ENCODE assay signal across 12 cellular contexts in genomic region chrX:103275947-103276567, GRCh38. TPM values are rescaled to one million over a fixed set of nuclear protein-coding genes. Genes with fewer than 3 reads are reported as not detected.
DNase-seq lines count a peak whose midpoint lies in the region; ATAC-seq and TF ChIP-seq lines count a peak whose summit lies in the region.
"Had no signal": no experiment of that assay in that cellular context is flagged by ENCODE, and none has a peak within 500 bp of the region (broad histone marks: within the 10 kb centered on the region; RNA-seq: fewer than 3 reads in every experiment).

No MANE protein-coding gene starts in this region.

- TF ChIP-seq POLR2A in breast epithelium (IDR thresholded peaks at IDR 0.05) = no peak

- H3K4me3 ChIP-seq in breast epithelium (peak overlapping the region in 2 of 3 donors; percentile 40 to 56), urinary bladder (ENCODE audit: low read depth, low read length) (peak overlapping the region; percentile 6)
- H3K4me3 ChIP-seq: smooth muscle cell had no signal

- WGBS in urinary bladder = 4% methylated on average over 22 of the region's 23 CpGs

- no peak overlapping the region for H3K4me3 Mint-ChIP-seq in MCF 10A (ENCODE audit: unreplicated experiment)
- peak overlapping the region in 4 of 5 experiments; percentile 70 to 96 (median 83) for H3K4me3 Mint-ChIP-seq in brain
- H3K4me3 Mint-ChIP-seq in naive thymus-derived CD8-positive, alpha-beta T cell = peak overlapping the region; percentile 51 to 85 (median 66)

- intact Hi-C loops in breast epithelium (cut with DNase I; ENCODE audit: low total_unique reads) = no loop called here
- intact Hi-C loops in MCF 10A (cut with micrococcal nuclease) = no loop called here

- H3K27ac ChIP-seq in breast epithelium (no peak overlapping the region), urinary bladder (ENCODE audit: low read depth) (no peak overlapping the region)

- TF ChIP-seq CTCF in breast epithelium (IDR thresholded peaks at IDR 0.05) = no peak
- TF ChIP-seq CTCF in MCF 10A (IDR thresholded peaks at IDR 0.05; ENCODE audit: unreplicated experiment) = no peak
- TF ChIP-seq CTCF in brain (conservative IDR thresholded peaks at IDR 0.05) = no peak

- no peaks in the 10 kb centered on the region for H3K9me3 ChIP-seq in breast epithelium

- H3K27me3 Mint-ChIP-seq in MCF 10A (ENCODE audit: insufficient read depth, unreplicated experiment) (peaks cover 100% of the 10 kb centered on the region), brain (peaks cover 21% of the 10 kb centered on the region)
- H3K27me3 Mint-ChIP-seq in naive thymus-derived CD8-positive, alpha-beta T cell = peaks cover 23 to 72% (median 31%) of the 10 kb centered on the region in 5 donors

- POLR2A ChIA-PET in MCF 10A (lab: Yijun Ruan, JAX) = no interaction called here
- POLR2A ChIA-PET in naive thymus-derived CD8-positive, alpha-beta T cell (lab: Charles Lee) = no interaction called here

- no peak for DNase-seq in breast epithelium (ENCODE audit: low spot score in 2 of 2)
- no peak for DNase-seq in MCF 10A (ENCODE audit: unreplicated experiment)
- no peak for DNase-seq in naive thymus-derived CD8-positive, alpha-beta T cell
- DNase-seq in DMS 273 (lab: John Stamatoyannopoulos, UW; ENCODE audit: unreplicated experiment) = no peak
- DNase-seq: activated CD8-positive, alpha-beta memory T cell treated with anti-CD3 and anti-CD28 coated beads, Interleukin-2, amount 50 U/mL, for 48 hours; GDM1 had no signal

- CTCF ChIA-PET in MCF 10A (lab: Yijun Ruan, JAX) = no interaction called here

- no TSS peak for BruUV-seq in MCF 10A (replicated peaks; lab: Mats Ljungman, UMichigan)

- peaks cover 3 to 73% of the 10 kb centered on the region in 2 donors for H3K27me3 ChIP-seq in breast epithelium

- no peaks in the 10 kb centered on the region for H3K4me1 ChIP-seq in breast epithelium
- H3K4me1 ChIP-seq in urinary bladder (ENCODE audit: insufficient read depth) = no peaks in the 10 kb centered on the region

- no peaks in the 10 kb centered on the region for H3K36me3 Mint-ChIP-seq in MCF 10A (ENCODE audit: insufficient read depth, unreplicated experiment)
- no peaks in the 10 kb centered on the region for H3K36me3 Mint-ChIP-seq in brain
- H3K36me3 Mint-ChIP-seq in naive thymus-derived CD8-positive, alpha-beta T cell = no peaks in the 10 kb centered on the region

- H3K9me3 Mint-ChIP-seq in MCF 10A (ENCODE audit: unreplicated experiment) (no peaks in the 10 kb centered on the region), brain (peaks cover 0 to 4% (median 0%) of the 10 kb centered on the region in 5 experiments)
- peaks cover 0 to 1% (median 0%) of the 10 kb centered on the region in 9 donors for H3K9me3 Mint-ChIP-seq in naive thymus-derived CD8-positive, alpha-beta T cell

- no peak for ATAC-seq in naive thymus-derived CD8-positive, alpha-beta T cell
- ATAC-seq in HG03432 (IDR thresholded peaks at IDR 0.05; ENCODE audit: unreplicated experiment) = no peak
- ATAC-seq in GM19395 (IDR thresholded peaks at IDR 0.05; ENCODE audit: unreplicated experiment) = no peak

- H3K36me3 ChIP-seq in breast epithelium (no peaks in the 10 kb centered on the region), urinary bladder (ENCODE audit: insufficient read depth) (no peaks in the 10 kb centered on the region)

- H3K27ac Mint-ChIP-seq in MCF 10A (ENCODE audit: low read depth, unreplicated experiment) (no peak overlapping the region), brain (peak overlapping the region in 3 of 5 experiments; percentile 83 to 98 (median 97))
- no peak overlapping the region for H3K27ac Mint-ChIP-seq in naive thymus-derived CD8-positive, alpha-beta T cell

- H3K4me1 Mint-ChIP-seq in MCF 10A (ENCODE audit: insufficient read depth, unreplicated experiment) (no peaks in the 10 kb centered on the region), brain (no peaks in the 10 kb centered on the region)
- H3K4me1 Mint-ChIP-seq in naive thymus-derived CD8-positive, alpha-beta T cell = peaks cover 3 to 16% (median 11%) of the 10 kb centered on the region in 4 donors

RNA-seq across cellular contexts. Expression of gene TCEAL5, which starts 0.5 kb away (rescaled TPM):
- total RNA-seq in breast epithelium = 1 to 10 TPM in 1 of 3 donors, under 1 TPM in 1, not detected in 1; 0.88 to 1.3 TPM
- total RNA-seq in MCF 10A (2022) = not detected in 2 replicates
- polyA plus RNA-seq in brain (ENCODE audit: insufficient read depth, low read depth, low replicate concordance) = 38.4 TPM
- not detected for total RNA-seq in naive thymus-derived CD8-positive, alpha-beta T cell
- polyA plus RNA-seq in naive thymus-derived CD8-positive, alpha-beta T cell = not detected
- 2.5 TPM for total RNA-seq in urinary bladder
- polyA plus RNA-seq in urinary bladder = 1.3 TPM
- total RNA-seq: bronchial epithelial cell, smooth muscle cell had no signal
- polyA plus RNA-seq: smooth muscle cell had no signal

RNA-seq across cellular contexts. Expression of gene TCEAL8, which starts 21.1 kb away (rescaled TPM):
- 10 to 100 TPM; 52.2 to 79.6 (median 58.5) TPM for total RNA-seq in breast epithelium
- 20.2 and 22.1 TPM in 2 replicates for total RNA-seq in MCF 10A (2022)
- polyA plus RNA-seq in brain (ENCODE audit: insufficient read depth, low read depth, low replicate concordance) = 47.4 TPM
- total RNA-seq in naive thymus-derived CD8-positive, alpha-beta T cell = 10 to 100 TPM; 25.2 to 26.8 TPM
- 10 to 100 TPM; 66.4 to 71.4 (median 69.3) TPM for polyA plus RNA-seq in naive thymus-derived CD8-positive, alpha-beta T cell
- total RNA-seq in urinary bladder = 202 TPM
- polyA plus RNA-seq in urinary bladder = 66.5 TPM

RNA-seq across cellular contexts. Expression of gene BEX2, which starts 34.7 kb away (rescaled TPM):
- 10 to 100 TPM in 2 of 3 donors, 1 to 10 TPM in 1; 1.4 to 29.4 (median 12.5) TPM for total RNA-seq in breast epithelium
- not detected in 2 replicates for total RNA-seq in MCF 10A (2022)
- polyA plus RNA-seq in brain (ENCODE audit: insufficient read depth, low read depth, low replicate concordance) = 206 TPM
- 10 to 100 TPM; 30.3 to 33.8 TPM for total RNA-seq in naive thymus-derived CD8-positive, alpha-beta T cell
- 10 to 100 TPM; 87.5 to 98.5 (median 92.1) TPM for polyA plus RNA-seq in naive thymus-derived CD8-positive, alpha-beta T cell
- 6.2 TPM for total RNA-seq in urinary bladder
- polyA plus RNA-seq in urinary bladder = 9.8 TPM

RNA-seq across cellular contexts. Expression of gene TCEAL7, which starts 54.0 kb away (rescaled TPM):
- total RNA-seq in breast epithelium (10 to 100 TPM in 2 of 3 donors, 1 to 10 TPM in 1; 2.9 to 11.1 (median 10.8) TPM), MCF 10A (2022) (not detected in 2 replicates), urinary bladder (74.0 TPM)
- polyA plus RNA-seq in brain (ENCODE audit: insufficient read depth, low read depth, low replicate concordance) (85.0 TPM), urinary bladder (16.0 TPM)
- total RNA-seq in naive thymus-derived CD8-positive, alpha-beta T cell = not detected
- not detected for polyA plus RNA-seq in naive thymus-derived CD8-positive, alpha-beta T cell

Comparison
In these comparisons a context has a peak if more than half of its experiments do, and no peak if none do; other contexts are left out.
1. H3K27ac Mint-ChIP-seq: peak in brain (3 of 5); none in MCF 10A (single experiment) and naive thymus-derived CD8-positive, alpha-beta T cell (0 of 10).